8 cellular contexts compared by ENCODE assay signal in genomic region chr4:109815151-109816081, GRCh38. TPM values are rescaled to one million over a fixed set of nuclear protein-coding genes. Genes with fewer than 3 reads are reported as not detected.
DNase-seq lines count a peak whose midpoint lies in the region; ATAC-seq and TF ChIP-seq lines count a peak whose summit lies in the region.

TSS of gene GAR1 (plus strand) at chr4:109815762. CDS start at chr4:109816165, 403 bp downstream.

- H3K4me1 ChIP-seq in tibial artery, result peaks cover 0 to 18% (median 12%) of the 10 kb centered on the region in 4 donors

- no peaks in the 10 kb centered on the region for H3K27me3 ChIP-seq in tibial artery

- H3K27ac ChIP-seq in tibial artery, result peak within 1 kb of the TSS; percentile 79 to 82

- peak; percentile 93 for DNase-seq in GM10248 (ENCODE audit: extremely low spot score)
- peak; percentile 60 for DNase-seq in NCI-H1105 (lab: John Stamatoyannopoulos, UW)
- DNase-seq in SKM-1 treated with dmso at 0.1 percent for 144 hours (lab: John Stamatoyannopoulos, UW; ENCODE audit: unreplicated experiment), result peak; percentile 95
- DNase-seq in head of caudate nucleus, result peak; percentile 85 to 96 (median 91)
- DNase-seq in osteocyte (ENCODE audit: extremely low spot score, unreplicated experiment), result peak; percentile 91
- DNase-seq in tibial artery, result peak; percentile 89 to 91

- POLR2A ChIA-PET in GM10248 (lab: Yijun Ruan, JAX), result no interaction called here

- TF ChIP-seq CTCF in GM10248 (IDR thresholded peaks at IDR 0.05; ENCODE audit: control extremely low read depth, extremely low read depth, low read depth, missing control alignments) (no peak), osteocyte (IDR thresholded peaks at IDR 0.05) (no peak), tibial artery (IDR thresholded peaks at IDR 0.05) (no peak)

- intact Hi-C loops in head of caudate nucleus (cut with DNase I), result loop anchor here (5.0 to 10.0 kb wide), 3 partner anchors 81 to 388 kb away; partner anchors contain the start of genes CASP6 and PLA2G12A
- intact Hi-C loops in tibial artery (cut with DNase I; ENCODE audit: low total_unique reads), result loop anchor here (5.0 to 10.0 kb wide), 3 partner anchors 113 to 1191 kb away; partner anchors contain the start of genes CASP6, RPL34 and SEC24B

- H3K36me3 ChIP-seq in tibial artery, result peaks cover 0 to 2% (median 0%) of the 10 kb centered on the region in 3 donors

- no peaks in the 10 kb centered on the region for H3K9me3 ChIP-seq in tibial artery

- H3K4me3 ChIP-seq in tibial artery, result peak within 1 kb of the TSS; percentile 69 to 87

- peaks cover 18% of the 10 kb centered on the region for H3K36me3 Mint-ChIP-seq in activated naive CD8-positive, alpha-beta T cell
- peaks cover 7% of the 10 kb centered on the region for H3K36me3 Mint-ChIP-seq in osteocyte (ENCODE audit: unreplicated experiment)

- H3K4me1 Mint-ChIP-seq in activated naive CD8-positive, alpha-beta T cell (ENCODE audit: low read depth), result peaks cover 45% of the 10 kb centered on the region
- H3K4me1 Mint-ChIP-seq in osteocyte (ENCODE audit: unreplicated experiment), result peaks cover 27% of the 10 kb centered on the region

- peak within 1 kb of the TSS; percentile 99 for H3K4me3 Mint-ChIP-seq in activated naive CD8-positive, alpha-beta T cell
- peak within 1 kb of the TSS; percentile 100 for H3K4me3 Mint-ChIP-seq in osteocyte (ENCODE audit: unreplicated experiment)

- no peaks in the 10 kb centered on the region for H3K27me3 Mint-ChIP-seq in activated naive CD8-positive, alpha-beta T cell
- H3K27me3 Mint-ChIP-seq in osteocyte (ENCODE audit: unreplicated experiment), result peaks cover 9% of the 10 kb centered on the region

- CTCF ChIA-PET in GM10248 (lab: Yijun Ruan, JAX), result interaction anchor here (3.4 to 4.5 kb wide), 2 partner anchors 10 to 383 kb away, joined by 13 to 24 read pairs; partner anchors contain the start of gene SEC24B

- peak within 1 kb of the TSS; percentile 99 for H3K27ac Mint-ChIP-seq in activated naive CD8-positive, alpha-beta T cell
- peak within 1 kb of the TSS; percentile 96 for H3K27ac Mint-ChIP-seq in osteocyte (ENCODE audit: unreplicated experiment)

- no peaks in the 10 kb centered on the region for H3K9me3 Mint-ChIP-seq in activated naive CD8-positive, alpha-beta T cell (ENCODE audit: low read depth)
- no peaks in the 10 kb centered on the region for H3K9me3 Mint-ChIP-seq in osteocyte (ENCODE audit: unreplicated experiment)

- peak; percentile 99 for ATAC-seq in HG02623 (IDR thresholded peaks at IDR 0.05; ENCODE audit: unreplicated experiment)

RNA-seq across cellular contexts. Expression of gene GAR1, which starts in this region (rescaled TPM):
- total RNA-seq in osteocyte, result 16.8 and 17.5 TPM in 2 replicates

Comparison
In these comparisons a context has a peak if more than half of its experiments do, and no peak if none do; other contexts are left out.
1. Peak in every context shown above with its lines: DNase-seq, ATAC-seq, H3K4me3 ChIP-seq and H3K27ac ChIP-seq.